ENCODE assay signal across 11 cellular contexts in genomic region chr1:18946550-18947381, GRCh38. TPM values are rescaled to one million over a fixed set of nuclear protein-coding genes. Genes with fewer than 3 reads are reported as not detected.
A peak's percentile ranks its signal among the peaks of the same experiment; 100 is the strongest.
DNase-seq lines count a peak whose midpoint lies in the region; ATAC-seq and TF ChIP-seq lines count a peak whose summit lies in the region.
"Had no signal": no experiment of that assay in that cellular context is flagged by ENCODE, and none has a peak within 500 bp of the region (broad histone marks: within the 10 kb centered on the region; RNA-seq: fewer than 3 reads in every experiment).

No MANE protein-coding gene starts in this region.

- TF ChIP-seq POLR2A in gastroesophageal sphincter (IDR thresholded peaks at IDR 0.05) (no peak), spleen (IDR thresholded peaks at IDR 0.05) (no peak)

- peaks cover 0 to 9% of the 10 kb centered on the region in 2 donors for H3K36me3 Mint-ChIP-seq in activated T-cell treated with anti-CD3 and anti-CD28 coated beads, Interleukin-2, amount 50 U/mL, for 72 hours (ENCODE audit: insufficient read depth in 2 of 2)

- H3K27ac ChIP-seq in gastroesophageal sphincter (peak overlapping the region in 3 of 4 donors; percentile 92 to 97 (median 92)), spleen (peak overlapping the region; percentile 3 to 93 (median 88))
- H3K27ac ChIP-seq: KMS-11 had no signal

- peaks cover 0 to 100% (median 70%) of the 10 kb centered on the region in 3 donors for H3K4me1 ChIP-seq in gastroesophageal sphincter
- H3K4me1 ChIP-seq in spleen, result peaks cover 69 to 100% (median 88%) of the 10 kb centered on the region in 6 donors

- H3K4me3 ChIP-seq in gastroesophageal sphincter (no peak overlapping the region), spleen (no peak overlapping the region)

- H3K27me3 ChIP-seq in gastroesophageal sphincter (no peaks in the 10 kb centered on the region), spleen (replicated peaks in 1 of 7) (no peaks in the 10 kb centered on the region)

- H3K9me3 ChIP-seq in gastroesophageal sphincter (no peaks in the 10 kb centered on the region), spleen (no peaks in the 10 kb centered on the region)

- peak; percentile 40 for DNase-seq in DMS79 treated with DMSO at 0.1 percent for 48 hours (lab: John Stamatoyannopoulos, UW)
- DNase-seq in activated T-cell treated with anti-CD3 and anti-CD28 coated beads, Interleukin-2, amount 50 U/mL, for 72 hours, result no peak
- no peak for DNase-seq in spleen
- no peak for DNase-seq in RPMI8226
- no peak for DNase-seq in HK-2 (ENCODE audit: unreplicated experiment)
- DNase-seq: left ventricle myocardium superior had no signal

- peaks cover 83% of the 10 kb centered on the region for H3K4me1 Mint-ChIP-seq in activated T-cell treated with anti-CD3 and anti-CD28 coated beads, Interleukin-2, amount 50 U/mL, for 72 hours (ENCODE audit: low read depth)

- H3K4me3 Mint-ChIP-seq in activated T-cell treated with anti-CD3 and anti-CD28 coated beads, Interleukin-2, amount 50 U/mL, for 72 hours, result peak overlapping the region; percentile 79 to 97
- H3K4me3 Mint-ChIP-seq: T-helper 1 cell treated with Interleukin-12 subunit alpha and Interleukin-12 subunit beta and Interleukin-4 antibody, amounts not matched to agents 30 μg/mL and 1 μg/mL, for 36 hours had no signal

- no peaks in the 10 kb centered on the region for H3K9me3 Mint-ChIP-seq in activated T-cell treated with anti-CD3 and anti-CD28 coated beads, Interleukin-2, amount 50 U/mL, for 72 hours
- H3K9me3 Mint-ChIP-seq: T-helper 1 cell treated with Interleukin-12 subunit alpha and Interleukin-12 subunit beta and Interleukin-4 antibody, amounts not matched to agents 30 μg/mL and 1 μg/mL, for 36 hours had no signal

- H3K27me3 Mint-ChIP-seq in activated T-cell treated with anti-CD3 and anti-CD28 coated beads, Interleukin-2, amount 50 U/mL, for 72 hours (ENCODE audit: low read depth), result no peaks in the 10 kb centered on the region

- TF ChIP-seq CTCF in gastroesophageal sphincter (IDR thresholded peaks at IDR 0.05), result no peak
- TF ChIP-seq CTCF in spleen (IDR thresholded peaks at IDR 0.05 in 8 of 11, conservative IDR thresholded peaks at IDR 0.05 in 3 of 11), result no peak

- ATAC-seq in activated T-cell treated with anti-CD3 and anti-CD28 coated beads, Interleukin-2, amount 50 U/mL, for 72 hours (replicated peaks in 1 of 2), result no peak
- no peak for ATAC-seq in gastroesophageal sphincter
- no peak for ATAC-seq in HG03108 (IDR thresholded peaks at IDR 0.05; ENCODE audit: unreplicated experiment)
- no peak for ATAC-seq in HG03045 (IDR thresholded peaks at IDR 0.05; ENCODE audit: unreplicated experiment)
- ATAC-seq: left ventricle myocardium superior had no signal

- no peaks in the 10 kb centered on the region for H3K36me3 ChIP-seq in gastroesophageal sphincter
- H3K36me3 ChIP-seq in spleen, result peaks cover 0 to 8% (median 0%) of the 10 kb centered on the region in 6 donors

- no peak for TF ChIP-seq EP300 in gastroesophageal sphincter (IDR thresholded peaks at IDR 0.05)

- WGBS in gastroesophageal sphincter (ENCODE audit: low coverage in 1 of 2), 2 donors, result 68 to 70% methylated on average over 6 to 9 of the region's 15 CpGs
- 74 to 81% (median 77%) methylated on average over 14 to 15 of the region's 15 CpGs for WGBS in spleen, 5 donors

- H3K27ac Mint-ChIP-seq in activated T-cell treated with anti-CD3 and anti-CD28 coated beads, Interleukin-2, amount 50 U/mL, for 72 hours, result peak overlapping the region; percentile 3
- H3K27ac Mint-ChIP-seq: T-helper 1 cell treated with Interleukin-12 subunit alpha and Interleukin-12 subunit beta and Interleukin-4 antibody, amounts not matched to agents 30 μg/mL and 1 μg/mL, for 36 hours had no signal

- intact Hi-C loops in spleen (cut with DNase I; ENCODE audit: low total_unique reads), result no loop called here

RNA-seq across cellular contexts. Expression of gene IFFO2, which starts 9.7 kb away (rescaled TPM):
- 10 to 100 TPM; 69.2 to 79.1 TPM for total RNA-seq in activated T-cell treated with anti-CD3 and anti-CD28 coated beads, Interleukin-2, amount 50 U/mL, for 72 hours
- total RNA-seq in gastroesophageal sphincter (10 to 100 TPM in 3 of 4 donors, 1 to 10 TPM in 1; 9.3 to 18.4 (median 12.7) TPM), spleen (10 to 100 TPM; 13.6 to 19.7 (median 16.4) TPM)
- polyA plus RNA-seq in spleen, result 1 to 10 TPM; 2.7 to 6.2 (median 2.9) TPM

RNA-seq across cellular contexts. Expression of gene ALDH4A1, which starts 44.4 kb away (rescaled TPM):
- 10 to 100 TPM in 1 of 2 donors, 1 to 10 TPM in 1; 8.1 to 13.1 TPM for total RNA-seq in activated T-cell treated with anti-CD3 and anti-CD28 coated beads, Interleukin-2, amount 50 U/mL, for 72 hours
- total RNA-seq in gastroesophageal sphincter, result 10 to 100 TPM; 19.9 to 24.8 (median 22.5) TPM
- total RNA-seq in spleen, result 10 to 100 TPM in 2 of 7 donors, 1 to 10 TPM in 5; 5.1 to 11.2 (median 8.3) TPM
- 1 to 10 TPM; 3.5 to 9.8 (median 4.4) TPM for polyA plus RNA-seq in spleen
